8 cellular contexts compared by ENCODE assay signal in genomic region chr20:48921883-48922867, GRCh38. TPM values are rescaled to one million over a fixed set of nuclear protein-coding genes. Genes with fewer than 3 reads are reported as not detected.
DNase-seq lines count a peak whose midpoint lies in the region; ATAC-seq and TF ChIP-seq lines count a peak whose summit lies in the region.

No MANE protein-coding gene starts in this region.

- ATAC-seq in GM19025 (IDR thresholded peaks at IDR 0.05; ENCODE audit: low read depth, unreplicated experiment) (peak; percentile 39), HG03342 (IDR thresholded peaks at IDR 0.05; ENCODE audit: unreplicated experiment) (peak; percentile 35), Panc1 (peak; percentile 87)

- 15% methylated on average over 35 of the region's 35 CpGs for WGBS in ectodermal cell, 2 experiments
- 7 to 26% methylated on average over 6 to 35 of the region's 35 CpGs for WGBS in transverse colon (ENCODE audit: low coverage in 1 of 2), 2 donors

- in situ Hi-C loops in Panc1 (cut with HindIII; ENCODE audit: low pct_unique_long_range_greater_than_20kb, low sequenced_read_pairs): no loop called here
- in situ Hi-C loops in transverse colon (cut with MboI; ENCODE audit: low pct_ligation_motif_present in 1 of 4, low pct_unique_long_range_greater_than_20kb in 1 of 4, low sequenced_read_pairs in 3 of 4): no loop called here

- H3K27ac ChIP-seq in Panc1 (ENCODE audit: low read length): peak overlapping the region; percentile 97
- H3K27ac ChIP-seq in ectodermal cell (ENCODE audit: insufficient read depth, low read depth, low read length, poor library complexity, severe bottlenecking): peak overlapping the region; percentile 82
- H3K27ac ChIP-seq in transverse colon: peak overlapping the region; percentile 95 to 99 (median 98)

- H3K36me3 ChIP-seq in BE2C: no peaks in the 10 kb centered on the region
- H3K36me3 ChIP-seq in Panc1 (ENCODE audit: control insufficient read depth, insufficient read depth, low read length): peaks cover 3% of the 10 kb centered on the region; the same call in 1 of the 2 replicates
- no peaks in the 10 kb centered on the region for H3K36me3 ChIP-seq in ectodermal cell (ENCODE audit: control insufficient read depth, insufficient read depth, low read length)
- H3K36me3 ChIP-seq in transverse colon: no peaks in the 10 kb centered on the region

- TF ChIP-seq CTCF in BE2C (IDR thresholded peaks at IDR 0.05; ENCODE audit: low read depth, low read length) (no peak), Panc1 (IDR thresholded peaks at IDR 0.05) (no peak), transverse colon (IDR thresholded peaks at IDR 0.05) (peak in 1 of 5 experiments; percentile 7)

- intact Hi-C loops in Panc1 (cut with micrococcal nuclease; ENCODE audit: unreplicated experiment) (no loop called here), transverse colon (cut with DNase I; ENCODE audit: low total_unique reads) (no loop called here)

- POLR2A ChIA-PET in Panc1 (lab: Charles Lee): interaction anchor here (0.5 to 0.6 kb wide), 2 partner anchors 15 to 270 kb away, joined by 3 to 7 read pairs; no protein-coding TSS in a partner anchor

- BruUV-seq in Panc1 (replicated peaks; lab: Mats Ljungman, UMichigan): no TSS peak

- H3K4me3 ChIP-seq in BE2C (ENCODE audit: low read depth, low read length): peak overlapping the region; percentile 99
- H3K4me3 ChIP-seq in Panc1 (ENCODE audit: low read depth in 2 of 2, low read length in 2 of 2): peak overlapping the region; percentile 81 to 84
- H3K4me3 ChIP-seq in ectodermal cell (ENCODE audit: insufficient read depth, low read depth, low read length): peak overlapping the region; percentile 90
- peak overlapping the region; percentile 73 to 97 (median 86) for H3K4me3 ChIP-seq in transverse colon

- H3K9me3 ChIP-seq in BE2C (no peaks in the 10 kb centered on the region), Panc1 (ENCODE audit: control insufficient read depth, insufficient read depth, low read depth, low read length) (no peaks in the 10 kb centered on the region), ectodermal cell (ENCODE audit: control insufficient read depth, low read length) (no peaks in the 10 kb centered on the region), transverse colon (no peaks in the 10 kb centered on the region)

- H3K27me3 ChIP-seq in BE2C: no peaks in the 10 kb centered on the region
- H3K27me3 ChIP-seq in Panc1 (ENCODE audit: control insufficient read depth, insufficient read depth, low read length): no peaks in the 10 kb centered on the region
- no peaks in the 10 kb centered on the region for H3K27me3 ChIP-seq in ectodermal cell (ENCODE audit: control insufficient read depth, insufficient read depth, low read length, poor library complexity, severe bottlenecking)
- no peaks in the 10 kb centered on the region for H3K27me3 ChIP-seq in transverse colon

- no peak for DNase-seq in BE2C
- no peak for DNase-seq in Panc1 (ENCODE audit: low read depth, low spot score)
- DNase-seq in medulla oblongata (ENCODE audit: extremely low spot score): peak; percentile 22
- DNase-seq in transverse colon: peak; percentile 67
- no peak for DNase-seq in NCI-H1105 (lab: John Stamatoyannopoulos, UW)

- H3K4me1 ChIP-seq in BE2C (peaks cover 5% of the 10 kb centered on the region; the same call in 1 of the 2 replicates), Panc1 (ENCODE audit: control insufficient read depth, insufficient read depth, low read length) (peaks cover 27% of the 10 kb centered on the region), ectodermal cell (ENCODE audit: control insufficient read depth, insufficient read depth, low read length) (no peaks in the 10 kb centered on the region), transverse colon (peaks cover 15 to 68% (median 43%) of the 10 kb centered on the region in 4 donors)

- TF ChIP-seq EP300 in transverse colon (IDR thresholded peaks at IDR 0.05; ENCODE audit: low read depth): no peak

- no peak for TF ChIP-seq POLR2A in transverse colon (IDR thresholded peaks at IDR 0.05)

- CTCF ChIA-PET in Panc1 (lab: Charles Lee): interaction anchor here (1.9 kb wide), 1 partner anchor 264 kb away, joined by 7 read pairs; no protein-coding TSS in a partner anchor

RNA-seq across cellular contexts. Expression of gene ARFGEF2, which starts 0.7 kb away (rescaled TPM):
- polyA plus RNA-seq in BE2C (2012; ENCODE audit: insufficient read depth, insufficient read length, low read depth): 16.8 TPM
- total RNA-seq in Panc1 (2021; ENCODE audit: unreplicated experiment): 36.6 TPM
- polyA plus RNA-seq in Panc1 (2012; ENCODE audit: insufficient read length): 17.6 TPM
- polyA plus RNA-seq in ectodermal cell (2013, experiment 1 of 4): 11.7 TPM
- 12.7 TPM for polyA plus RNA-seq in ectodermal cell (2013, experiment 2 of 4)
- 8.3 TPM for polyA plus RNA-seq in ectodermal cell (2013, experiment 3 of 4)
- 9.6 TPM for polyA plus RNA-seq in ectodermal cell (2013, experiment 4 of 4)
- total RNA-seq in transverse colon: 10 to 100 TPM; 52.5 to 69.5 (median 68.5) TPM

Comparison
In these comparisons a context has a peak if more than half of its experiments do, and no peak if none do; other contexts are left out.
1. DNase-seq: peak in medulla oblongata (single experiment) and transverse colon (single experiment); none in BE2C (single experiment), Panc1 (single experiment) and NCI-H1105 (single experiment).
2. ATAC-seq: peak in every context shown above with its lines; median percentile 87 in Panc1; 39 in GM19025; 35 in HG03342.
3. Peak in every context shown above with its lines, with median percentiles within 50 percentile points of each other: H3K4me3 ChIP-seq and H3K27ac ChIP-seq.